In genomic region chr9:136961279-136962065, GRCh38 we compare ENCODE assay signal across 17 cellular contexts. TPM values are rescaled to one million over a fixed set of nuclear protein-coding genes. Genes with fewer than 3 reads are reported as not detected.
DNase-seq lines count a peak whose midpoint lies in the region; ATAC-seq and TF ChIP-seq lines count a peak whose summit lies in the region.
"Had no signal": no experiment of that assay in that cellular context is flagged by ENCODE, and none has a peak within 500 bp of the region (broad histone marks: within the 10 kb centered on the region; RNA-seq: fewer than 3 reads in every experiment).

No MANE protein-coding gene starts in this region.

- no peaks in the 10 kb centered on the region for H3K27me3 Mint-ChIP-seq in central memory CD8-positive, alpha-beta T cell
- H3K27me3 Mint-ChIP-seq in immature natural killer cell (ENCODE audit: low read depth in 3 of 3), result peaks cover 8 to 16% (median 9%) of the 10 kb centered on the region in 3 donors

- no peaks in the 10 kb centered on the region for H3K9me3 Mint-ChIP-seq in central memory CD8-positive, alpha-beta T cell
- peaks cover 0 to 3% (median 0%) of the 10 kb centered on the region in 6 donors for H3K9me3 Mint-ChIP-seq in immature natural killer cell

- 67 to 81% (median 77%) methylated on average over 14 to 23 of the region's 23 CpGs for WGBS in spleen, 5 donors

- intact Hi-C loops in spleen (cut with DNase I; ENCODE audit: low total_unique reads) (no loop called here), colonic mucosa (cut with DNase I) (no loop called here)

- H3K27ac Mint-ChIP-seq in central memory CD8-positive, alpha-beta T cell (ENCODE audit: low read depth), result peak overlapping the region; percentile 65
- peak overlapping the region; percentile 61 to 100 (median 94) for H3K27ac Mint-ChIP-seq in immature natural killer cell
- H3K27ac Mint-ChIP-seq: activated naive CD4-positive, alpha-beta T cell treated with anti-CD3 and anti-CD28 coated beads, Interleukin-2, amount 50 U/mL, for 72 hours; memory B cell had no signal

- peak overlapping the region in 7 of 8 donors; percentile 9 to 80 (median 57) for H3K27ac ChIP-seq in spleen
- H3K27ac ChIP-seq in colonic mucosa, result no peak overlapping the region
- H3K27ac ChIP-seq: SK-N-MC, thyroid gland had no signal

- TF ChIP-seq CTCF in spleen (IDR thresholded peaks at IDR 0.05 in 8 of 11, conservative IDR thresholded peaks at IDR 0.05 in 3 of 11), result no peak
- no peak for TF ChIP-seq CTCF in colonic mucosa (IDR thresholded peaks at IDR 0.05)

- no peak overlapping the region for H3K4me3 ChIP-seq in spleen
- no peak overlapping the region for H3K4me3 ChIP-seq in colonic mucosa
- H3K4me3 ChIP-seq: SK-N-MC, thyroid gland had no signal

- peak; percentile 90 for DNase-seq in G401 (ENCODE audit: low spot score)
- no peak for DNase-seq in central memory CD8-positive, alpha-beta T cell (ENCODE audit: low spot score in 2 of 2)
- no peak for DNase-seq in immature natural killer cell
- no peak for DNase-seq in spleen
- DNase-seq in iPS-NIHi11 (ENCODE audit: low spot score), result no peak
- no peak for DNase-seq in NCI-H748 (lab: John Stamatoyannopoulos, UW; ENCODE audit: unreplicated experiment)
- DNase-seq in colonic mucosa, result no peak
- DNase-seq: activated CD8-positive, alpha-beta memory T cell treated with anti-CD3 and anti-CD28 coated beads, Interleukin-2, amount 50 U/mL, for 4 hours; DND-41; NCI-H1105 treated with DMSO at 0.1 percent for 48 hours; NCI-H2227 treated with DMSO at 0.1 percent for 48 hours; occipital lobe had no signal

- peaks cover 7% of the 10 kb centered on the region for H3K36me3 Mint-ChIP-seq in central memory CD8-positive, alpha-beta T cell (ENCODE audit: insufficient read depth)
- H3K36me3 Mint-ChIP-seq in immature natural killer cell, result peaks cover 3 to 4% (median 3%) of the 10 kb centered on the region in 3 donors
- H3K36me3 Mint-ChIP-seq: activated naive CD4-positive, alpha-beta T cell treated with anti-CD3 and anti-CD28 coated beads, Interleukin-2, amount 50 U/mL, for 72 hours had no signal

- H3K4me3 Mint-ChIP-seq in central memory CD8-positive, alpha-beta T cell, result peak overlapping the region; percentile 76
- H3K4me3 Mint-ChIP-seq in immature natural killer cell, result peak overlapping the region in 3 of 5 donors; percentile 66 to 93 (median 87)
- H3K4me3 Mint-ChIP-seq: memory B cell had no signal

- TF ChIP-seq POLR2A in spleen (IDR thresholded peaks at IDR 0.05), result no peak

- H3K4me1 Mint-ChIP-seq in central memory CD8-positive, alpha-beta T cell, result peaks cover 67% of the 10 kb centered on the region
- H3K4me1 Mint-ChIP-seq in immature natural killer cell, result peaks cover 75 to 83% of the 10 kb centered on the region in 2 donors

- peaks cover 11 to 72% (median 42%) of the 10 kb centered on the region in 6 donors for H3K4me1 ChIP-seq in spleen
- no peaks in the 10 kb centered on the region for H3K4me1 ChIP-seq in colonic mucosa

- no peak overlapping the region for H3K9ac ChIP-seq in colonic mucosa (ENCODE audit: low read depth in 2 of 2, low read length in 2 of 2)

- H3K9me3 ChIP-seq in spleen (no peaks in the 10 kb centered on the region), colonic mucosa (no peaks in the 10 kb centered on the region)
- H3K9me3 ChIP-seq: thyroid gland had no signal

- H3K27me3 ChIP-seq in spleen (replicated peaks in 1 of 7) (peaks cover 0 to 4% (median 0%) of the 10 kb centered on the region in 7 donors), colonic mucosa (no peaks in the 10 kb centered on the region)
- H3K27me3 ChIP-seq: thyroid gland had no signal

- in situ Hi-C loops in G401 (cut with HindIII; ENCODE audit: low sequenced_read_pairs), result no loop called here

- no peak for ATAC-seq in central memory CD8-positive, alpha-beta T cell (replicated peaks; ENCODE audit: extremely low read depth, poor library complexity, severe bottlenecking)
- no peak for ATAC-seq in GM19463 (IDR thresholded peaks at IDR 0.05; ENCODE audit: unreplicated experiment)
- ATAC-seq: activated naive CD4-positive, alpha-beta T cell treated with anti-CD3 and anti-CD28 coated beads, Interleukin-2, amount 50 U/mL, for 72 hours had no signal

- H3K36me3 ChIP-seq in spleen (no peaks in the 10 kb centered on the region), colonic mucosa (no peaks in the 10 kb centered on the region)
- H3K36me3 ChIP-seq: thyroid gland had no signal

RNA-seq across cellular contexts. Expression of gene LCN12, which starts 9.4 kb away (rescaled TPM):
- total RNA-seq in G401 (2014; rRNA removed; shearing (Covaris generic)), result not detected in 2 replicates
- not detected for polyA plus RNA-seq in immature natural killer cell
- 10 to 100 TPM in 4 of 7 donors, 1 to 10 TPM in 3; 3.1 to 63.4 (median 12.5) TPM for total RNA-seq in spleen
- 1 to 10 TPM in 2 of 3 donors, under 1 TPM in 1; 0.83 to 6.7 (median 4.8) TPM for polyA plus RNA-seq in spleen
- 1 to 10 TPM; 6.5 to 8.6 TPM for total RNA-seq in colonic mucosa
- total RNA-seq: occipital lobe had no signal

RNA-seq across cellular contexts. Expression of gene PTGDS, which starts 15.8 kb away (rescaled TPM):
- total RNA-seq in G401 (2014; rRNA removed; shearing (Covaris generic)), result 4.7 TPM in 1 of 2 replicates, not detected in the other
- polyA plus RNA-seq in immature natural killer cell (100 to 1,000 TPM in 2 of 3 donors, 10 to 100 TPM in 1; 93.2 to 201 (median 164) TPM), spleen (1,000 to 10,000 TPM in 1 of 3 donors, 100 to 1,000 TPM in 2; 462 to 1,396 (median 703) TPM)
- total RNA-seq in spleen (100 to 1,000 TPM; 134 to 457 (median 378) TPM), colonic mucosa (10 to 100 TPM; 15.9 to 26.1 TPM)
- total RNA-seq: activated naive CD4-positive, alpha-beta T cell treated with anti-CD3 and anti-CD28 coated beads, Interleukin-2, amount 50 U/mL, for 72 hours had no signal

RNA-seq across cellular contexts. Expression of gene C8G, which starts 16.4 kb away (rescaled TPM):
- total RNA-seq in G401 (2014; rRNA removed; shearing (Covaris generic)), result 0.92 TPM in 1 of 2 replicates, not detected in the other
- 1 to 10 TPM; 1.7 to 5.1 (median 2.1) TPM for polyA plus RNA-seq in immature natural killer cell
- 1 to 10 TPM in 6 of 7 donors, not detected in 1; 2.3 to 7.4 (median 3.8) TPM for total RNA-seq in spleen
- 1 to 10 TPM; 3.2 to 4.3 (median 3.7) TPM for polyA plus RNA-seq in spleen
- 10 to 100 TPM in 1 of 2 donors, 1 to 10 TPM in 1; 5.3 to 11.9 TPM for total RNA-seq in colonic mucosa
- total RNA-seq: occipital lobe had no signal

RNA-seq across cellular contexts. Expression of gene FBXW5, which starts 16.9 kb away (rescaled TPM):
- 118 and 124 TPM in 2 replicates for total RNA-seq in G401 (2014; rRNA removed; shearing (Covaris generic))
- polyA plus RNA-seq in immature natural killer cell (100 to 1,000 TPM; 120 to 211 (median 120) TPM), spleen (100 to 1,000 TPM in 2 of 3 donors, 10 to 100 TPM in 1; 90.8 to 154 (median 123) TPM)
- total RNA-seq in spleen (100 to 1,000 TPM in 6 of 7 donors, 10 to 100 TPM in 1; 97.6 to 170 (median 105) TPM), colonic mucosa (100 to 1,000 TPM; 162 to 174 TPM)

RNA-seq across cellular contexts. Expression of gene LCNL1, which starts 21.3 kb away (rescaled TPM):
- total RNA-seq in G401 (2014; rRNA removed; shearing (Covaris generic)), result not detected in 2 replicates
- polyA plus RNA-seq in immature natural killer cell, result not detected
- 1 to 10 TPM; 1.8 to 8.3 (median 3.3) TPM for total RNA-seq in spleen
- polyA plus RNA-seq in spleen, result 1 to 10 TPM; 1.3 to 4.7 (median 2.3) TPM
- not detected for total RNA-seq in colonic mucosa
- total RNA-seq: activated naive CD4-positive, alpha-beta T cell treated with anti-CD3 and anti-CD28 coated beads, Interleukin-2, amount 50 U/mL, for 72 hours had no signal
